In genomic region chr4:82216231-82216630, GRCh38 we compare ENCODE assay signal across 18 cellular contexts.
DNase-seq lines count a peak whose midpoint lies in the region; ATAC-seq and TF ChIP-seq lines count a peak whose summit lies in the region.
"Had no signal": no experiment of that assay in that cellular context is flagged by ENCODE, and none has a peak within 500 bp of the region (broad histone marks: within the 10 kb centered on the region; RNA-seq: fewer than 3 reads in every experiment).

No MANE protein-coding gene starts in this region.

- DNase-seq in CD14-positive monocyte (ENCODE audit: low spot score) = no peak
- peak; percentile 19 for DNase-seq in MV-4-11 (lab: John Stamatoyannopoulos, UW)
- no peak for DNase-seq in naive thymus-derived CD4-positive, alpha-beta T cell
- no peak for DNase-seq in central memory CD4-positive, alpha-beta T cell
- DNase-seq in mesenchymal stem cell = no peak
- DNase-seq: 8988T; ACHN; CD4-positive, alpha-beta memory T cell; COR-L47; DMS153; DND-41; GM23248; H7; HCEC 1CT had no signal

- H3K4me1 Mint-ChIP-seq in CD14-positive monocyte = peaks cover 18% of the 10 kb centered on the region
- peaks cover 11 to 58% (median 41%) of the 10 kb centered on the region in 7 donors for H3K4me1 Mint-ChIP-seq in naive thymus-derived CD4-positive, alpha-beta T cell

- H3K9me3 ChIP-seq in naive thymus-derived CD4-positive, alpha-beta T cell (ENCODE audit: control insufficient read depth in 2 of 3, low read length in 3 of 3) = no peaks in the 10 kb centered on the region
- no peaks in the 10 kb centered on the region for H3K9me3 ChIP-seq in mesenchymal stem cell (ENCODE audit: control insufficient read depth, low read length)
- H3K9me3 ChIP-seq: A549 had no signal

- no peak overlapping the region for H3K4me3 ChIP-seq in naive thymus-derived CD4-positive, alpha-beta T cell (ENCODE audit: low read length)
- H3K4me3 ChIP-seq in mesenchymal stem cell (ENCODE audit: insufficient read depth in 1 of 2, low read depth in 1 of 2, low read length in 2 of 2) = no peak overlapping the region
- H3K4me3 ChIP-seq: A549, GM23248 had no signal

- H3K27me3 ChIP-seq in naive thymus-derived CD4-positive, alpha-beta T cell (ENCODE audit: control insufficient read depth in 2 of 2, insufficient read depth in 2 of 2, low read length in 2 of 2) = no peaks in the 10 kb centered on the region
- H3K27me3 ChIP-seq in mesenchymal stem cell (ENCODE audit: control insufficient read depth in 1 of 2, insufficient read depth in 1 of 2, low read length in 2 of 2) = peaks cover 3 to 4% of the 10 kb centered on the region in 2 experiments

- H3K36me3 ChIP-seq in naive thymus-derived CD4-positive, alpha-beta T cell (ENCODE audit: control insufficient read depth in 2 of 3, insufficient read depth in 3 of 3, low read length in 3 of 3) = no peaks in the 10 kb centered on the region
- no peaks in the 10 kb centered on the region for H3K36me3 ChIP-seq in mesenchymal stem cell (ENCODE audit: control insufficient read depth in 1 of 2, insufficient read depth in 2 of 2, low read depth in 1 of 2, low read length in 2 of 2)

- no peak overlapping the region for H3K4me2 ChIP-seq in mesenchymal stem cell (ENCODE audit: low read length, poor library complexity, severe bottlenecking)
- H3K4me2 ChIP-seq: A549 had no signal

- no peak overlapping the region for H3K23ac ChIP-seq in mesenchymal stem cell (ENCODE audit: low read length in 2 of 2)

- no peak overlapping the region for H3K9ac ChIP-seq in mesenchymal stem cell (ENCODE audit: low read length)
- H3K9ac ChIP-seq: GM23248 had no signal

- peak overlapping the region; percentile 35 to 81 (median 62) for H3K27ac Mint-ChIP-seq in CD14-positive monocyte
- H3K27ac Mint-ChIP-seq in naive thymus-derived CD4-positive, alpha-beta T cell = no peak overlapping the region
- H3K27ac Mint-ChIP-seq: CD4-positive, alpha-beta memory T cell had no signal

- no peak overlapping the region for H3K27ac ChIP-seq in naive thymus-derived CD4-positive, alpha-beta T cell (ENCODE audit: low read depth, low read length)
- no peak overlapping the region for H3K27ac ChIP-seq in mesenchymal stem cell (ENCODE audit: low read length, poor library complexity, severe bottlenecking)
- H3K27ac ChIP-seq: A549, C4-2B, GM23248 had no signal

- TF ChIP-seq CTCF in CD14-positive monocyte (IDR thresholded peaks at IDR 0.05) = no peak

- H2AK5ac ChIP-seq in mesenchymal stem cell (ENCODE audit: low read length, severe bottlenecking) = no peak overlapping the region

- no peak overlapping the region for H2BK5ac ChIP-seq in mesenchymal stem cell (ENCODE audit: low read depth, low read length, poor library complexity, severe bottlenecking)

- no peak overlapping the region for H2BK12ac ChIP-seq in mesenchymal stem cell (ENCODE audit: low read length in 2 of 2)

- H3K4me3 Mint-ChIP-seq in CD14-positive monocyte = peak overlapping the region in 1 of 2 donors; percentile 66
- H3K4me3 Mint-ChIP-seq in naive thymus-derived CD4-positive, alpha-beta T cell = no peak overlapping the region
- H3K4me3 Mint-ChIP-seq: CD4-positive, alpha-beta memory T cell had no signal

- no peak overlapping the region for H3K18ac ChIP-seq in mesenchymal stem cell (ENCODE audit: low read depth in 1 of 2, low read length in 2 of 2)

- H3K79me1 ChIP-seq in mesenchymal stem cell (replicated peaks; ENCODE audit: low read length, poor library complexity, severe bottlenecking) = no peaks in the 10 kb centered on the region

- H2BK15ac ChIP-seq in mesenchymal stem cell (ENCODE audit: low read depth, poor library complexity, severe bottlenecking) = no peak overlapping the region

- intact Hi-C loops in CD14-positive monocyte (cut with micrococcal nuclease) = no loop called here
- intact Hi-C loops in naive thymus-derived CD4-positive, alpha-beta T cell (cut with micrococcal nuclease) = loop anchor here in 1 of 2 donors (5.0 kb wide), 2 partner anchors 156 to 304 kb away; partner anchors contain the start of gene HNRNPD

- 90% methylated on average over 2 of the region's 2 CpGs for WGBS in mesenchymal stem cell

- H4K91ac ChIP-seq in mesenchymal stem cell (ENCODE audit: low read length) = no peak overlapping the region

- no peak overlapping the region for H3K4ac ChIP-seq in mesenchymal stem cell (ENCODE audit: low read depth in 1 of 2, low read length in 2 of 2)

- peaks cover 0 to 5% (median 4%) of the 10 kb centered on the region in 7 donors for H3K9me3 Mint-ChIP-seq in CD14-positive monocyte
- peaks cover 0 to 5% (median 0%) of the 10 kb centered on the region in 11 donors for H3K9me3 Mint-ChIP-seq in naive thymus-derived CD4-positive, alpha-beta T cell

- no peaks in the 10 kb centered on the region for H3K36me3 Mint-ChIP-seq in CD14-positive monocyte
- H3K36me3 Mint-ChIP-seq in naive thymus-derived CD4-positive, alpha-beta T cell = no peaks in the 10 kb centered on the region
- H3K36me3 Mint-ChIP-seq: CD4-positive, alpha-beta memory T cell had no signal

- H3K14ac ChIP-seq in mesenchymal stem cell (ENCODE audit: low read length in 2 of 2) = no peak overlapping the region

- H3K4me1 ChIP-seq in naive thymus-derived CD4-positive, alpha-beta T cell (ENCODE audit: control insufficient read depth in 2 of 2, insufficient read depth in 2 of 2, low read length in 2 of 2) = peaks cover 12 to 17% of the 10 kb centered on the region in 2 donors
- H3K4me1 ChIP-seq in mesenchymal stem cell (ENCODE audit: control insufficient read depth, insufficient read depth, low read depth, low read length) = no peaks in the 10 kb centered on the region
- H3K4me1 ChIP-seq: A549 had no signal

- no peak overlapping the region for H2AFZ ChIP-seq in mesenchymal stem cell (ENCODE audit: low read depth, low read length)
- H2AFZ ChIP-seq: GM23248 had no signal

- no peak overlapping the region for H4K8ac ChIP-seq in mesenchymal stem cell (ENCODE audit: low read length)

- peaks cover 0 to 1% (median 0%) of the 10 kb centered on the region in 3 donors for H3K27me3 Mint-ChIP-seq in CD14-positive monocyte (ENCODE audit: low read depth in 3 of 3)
- H3K27me3 Mint-ChIP-seq in naive thymus-derived CD4-positive, alpha-beta T cell = peaks cover 0 to 15% (median 0%) of the 10 kb centered on the region in 5 donors
- H3K27me3 Mint-ChIP-seq: CD4-positive, alpha-beta memory T cell had no signal

- POLR2A ChIA-PET in naive thymus-derived CD4-positive, alpha-beta T cell (lab: Charles Lee) = no interaction called here

- CTCF ChIA-PET in naive thymus-derived CD4-positive, alpha-beta T cell (lab: Charles Lee) = no interaction called here

- H2BK120ac ChIP-seq in mesenchymal stem cell (ENCODE audit: low read depth, low read length) = no peak overlapping the region

- ATAC-seq in naive thymus-derived CD4-positive, alpha-beta T cell = peak; percentile 30
- ATAC-seq in GM18502 (IDR thresholded peaks at IDR 0.05; ENCODE audit: poor library complexity, unreplicated experiment) = no peak
- no peak for ATAC-seq in HG03139 (IDR thresholded peaks at IDR 0.05; ENCODE audit: unreplicated experiment)
- ATAC-seq: A549 had no signal

Comparison
In these comparisons a context has a peak if more than half of its experiments do, and no peak if none do; other contexts are left out.
1. H3K27ac Mint-ChIP-seq: peak in CD14-positive monocyte (7 of 7); none in naive thymus-derived CD4-positive, alpha-beta T cell (0 of 9).